In genomic region chr4:64305565-64306254, GRCh38 we compare ENCODE assay signal across 1 cellular context.
A peak's percentile ranks its signal among the peaks of the same experiment; 100 is the strongest.
TF ChIP-seq lines count a peak whose summit lies in the region.

No MANE protein-coding gene starts in this region.

TF ChIP-seq in HEK293, 187 proteins besides CTCF, POLR2A, EP300 and RAD21 (continued from another document):
- no peak for TF ChIP-seq ZSCAN5A (tag by site-specific recombination; IDR thresholded peaks at IDR 0.05)
- TF ChIP-seq SETDB1 (IDR thresholded peaks at IDR 0.05; ENCODE audit: insufficient read length, low read length) = peak; percentile 36
- TF ChIP-seq ZNF202 (tag by site-specific recombination; IDR thresholded peaks at IDR 0.05; ENCODE audit: borderline replicate concordance) = no peak
- TF ChIP-seq SCRT1 (tag by site-specific recombination; IDR thresholded peaks at IDR 0.05; ENCODE audit: borderline replicate concordance) = no peak
- TF ChIP-seq ZBTB10 (tag by site-specific recombination; IDR thresholded peaks at IDR 0.05) = no peak
